Comparison of ENCODE assay signal across 8 cellular contexts in the genomic region with DNA sequence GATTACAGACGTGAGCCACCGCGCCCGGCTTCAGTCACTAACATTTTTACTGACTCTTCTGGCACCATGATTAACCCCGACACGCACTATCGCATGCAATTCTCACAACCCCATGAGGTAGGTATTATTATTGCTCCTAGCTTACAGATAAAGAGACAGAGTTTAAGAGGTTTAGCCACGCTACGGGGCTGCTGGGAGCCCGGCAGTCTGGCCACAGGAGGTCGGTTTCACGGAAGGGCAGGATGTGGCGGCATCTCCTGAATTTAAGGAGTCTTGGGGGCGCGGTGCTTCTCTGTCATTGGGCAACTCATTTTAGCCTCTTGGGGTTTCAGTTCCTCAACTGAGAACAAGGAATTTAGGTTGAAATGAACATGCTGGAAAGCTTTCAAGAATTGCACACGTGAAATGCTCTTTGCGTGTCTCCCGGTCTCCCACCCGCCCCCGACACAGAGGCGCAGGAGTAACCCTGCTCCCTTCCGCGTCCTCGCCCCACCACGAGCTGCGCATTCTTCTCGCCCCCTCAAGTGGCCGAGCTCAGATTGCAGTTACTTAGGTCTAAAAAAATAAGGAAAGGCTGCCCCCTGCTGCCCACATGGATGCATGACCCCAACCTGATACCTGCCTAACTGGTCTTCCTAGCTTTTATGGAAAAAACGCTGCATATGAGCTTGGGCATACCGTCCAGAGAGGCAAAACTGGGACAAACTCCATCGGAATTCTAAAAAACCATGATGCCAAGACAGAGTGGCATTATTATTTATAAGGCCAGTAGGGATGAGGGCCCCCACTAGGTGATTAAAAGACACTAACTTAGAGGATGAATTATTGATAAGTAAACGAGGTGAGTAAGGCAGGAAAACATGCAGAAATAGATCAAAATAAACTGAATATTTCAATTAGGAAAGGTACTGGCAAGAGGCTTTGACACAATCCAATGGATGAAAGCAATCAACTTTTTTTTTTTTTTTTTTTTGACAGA. TPM values are rescaled to one million over a fixed set of nuclear protein-coding genes. Genes with fewer than 3 reads are reported as not detected.
DNase-seq lines count a peak whose midpoint lies in the region; ATAC-seq and TF ChIP-seq lines count a peak whose summit lies in the region.

No MANE protein-coding gene starts in this region.

- TF ChIP-seq CTCF in CD8-positive, alpha-beta T cell (IDR thresholded peaks at IDR 0.05): peak; percentile 65
- TF ChIP-seq CTCF in coronary artery (IDR thresholded peaks at IDR 0.05): peak; percentile 87

- H3K27ac Mint-ChIP-seq in CD8-positive, alpha-beta T cell: peak overlapping the region; percentile 99
- H3K27ac Mint-ChIP-seq in activated CD4-positive, alpha-beta T cell treated with anti-CD3 and anti-CD28 coated beads for 36 hours: peak overlapping the region; percentile 90

- H3K4me1 Mint-ChIP-seq in CD8-positive, alpha-beta T cell (ENCODE audit: low read depth): peaks cover 12% of the 10 kb centered on the region
- H3K4me1 Mint-ChIP-seq in activated CD4-positive, alpha-beta T cell treated with anti-CD3 and anti-CD28 coated beads for 36 hours: peaks cover 6% of the 10 kb centered on the region

- peaks cover 5% of the 10 kb centered on the region for H3K36me3 ChIP-seq in CD8-positive, alpha-beta T cell (ENCODE audit: insufficient read depth, low read length)

- peak; percentile 57 to 84 (median 77) for DNase-seq in CD8-positive, alpha-beta T cell
- DNase-seq in NCI-H510A (lab: John Stamatoyannopoulos, UW) (peak; percentile 10), coronary artery (ENCODE audit: low spot score) (peak; percentile 88), left lobe of liver (ENCODE audit: low spot score) (peak; percentile 83)
- DNase-seq in activated CD4-positive, alpha-beta T cell treated with anti-CD3 and anti-CD28 coated beads for 36 hours: peak; percentile 87
- peak; percentile 67 to 76 for DNase-seq in stimulated activated CD4-positive, alpha-beta T cell treated with anti-CD3 and anti-CD28 coated beads, Interleukin-4, amount 100 ng/mL, for 4 hours

- peaks cover 8% of the 10 kb centered on the region for H3K4me1 ChIP-seq in CD8-positive, alpha-beta T cell (ENCODE audit: insufficient read depth, low read length)

- peak overlapping the region; percentile 37 for H3K4me3 ChIP-seq in CD8-positive, alpha-beta T cell (ENCODE audit: low read depth, low read length)
- peak overlapping the region; percentile 59 for H3K4me3 ChIP-seq in coronary artery

- H3K27ac ChIP-seq in CD8-positive, alpha-beta T cell (ENCODE audit: low read depth, low read length): peak overlapping the region; percentile 44
- no peak overlapping the region for H3K27ac ChIP-seq in coronary artery

- H3K36me3 Mint-ChIP-seq in CD8-positive, alpha-beta T cell: peaks cover 13% of the 10 kb centered on the region
- H3K36me3 Mint-ChIP-seq in activated CD4-positive, alpha-beta T cell treated with anti-CD3 and anti-CD28 coated beads for 36 hours (ENCODE audit: low read depth): peaks cover 15% of the 10 kb centered on the region

- peak; percentile 34 for ATAC-seq in CD8-positive, alpha-beta T cell
- ATAC-seq in GM19438 (IDR thresholded peaks at IDR 0.05; ENCODE audit: low read depth, unreplicated experiment): peak; percentile 88
- peak; percentile 74 for ATAC-seq in HG03469 (IDR thresholded peaks at IDR 0.05; ENCODE audit: unreplicated experiment)
- peak; percentile 50 for ATAC-seq in activated CD4-positive, alpha-beta T cell treated with anti-CD3 and anti-CD28 coated beads for 36 hours
- peak; percentile 99 for ATAC-seq in left lobe of liver

- intact Hi-C loops in CD8-positive, alpha-beta T cell (cut with DNase I, micrococcal nuclease): loop anchor here (1.0 kb wide), 4 partner anchors 28 to 151 kb away; no protein-coding TSS in a partner anchor
- intact Hi-C loops in activated CD4-positive, alpha-beta T cell treated with anti-CD3 and anti-CD28 coated beads for 36 hours (cut with DNase I, micrococcal nuclease): loop anchor here (1.0 to 5.0 kb wide), 7 partner anchors 71 to 249 kb away; no protein-coding TSS in a partner anchor

- no peaks in the 10 kb centered on the region for H3K27me3 Mint-ChIP-seq in CD8-positive, alpha-beta T cell (ENCODE audit: low read depth)
- H3K27me3 Mint-ChIP-seq in activated CD4-positive, alpha-beta T cell treated with anti-CD3 and anti-CD28 coated beads for 36 hours: no peaks in the 10 kb centered on the region

- CTCF ChIA-PET in CD8-positive, alpha-beta T cell (lab: Charles Lee): interaction anchor here (0.7 to 19.9 kb wide), 30 partner anchors 9 to 218 kb away, joined by 3 to 490 read pairs (median 4); partner anchors contain the start of gene PRSS2
- CTCF ChIA-PET in activated CD4-positive, alpha-beta T cell treated with anti-CD3 and anti-CD28 coated beads for 36 hours (lab: Charles Lee): interaction anchor here (0.6 to 4.5 kb wide), 27 partner anchors 12 to 456 kb away, joined by 3 to 127 read pairs (median 5); partner anchors contain the start of gene PIP

- no peaks in the 10 kb centered on the region for H3K9me3 Mint-ChIP-seq in CD8-positive, alpha-beta T cell
- H3K9me3 Mint-ChIP-seq in activated CD4-positive, alpha-beta T cell treated with anti-CD3 and anti-CD28 coated beads for 36 hours (ENCODE audit: low read depth): no peaks in the 10 kb centered on the region

- no peaks in the 10 kb centered on the region for H3K9me3 ChIP-seq in CD8-positive, alpha-beta T cell (ENCODE audit: low read length)

- POLR2A ChIA-PET in CD8-positive, alpha-beta T cell (lab: Charles Lee): interaction anchor here (0.8 to 21.9 kb wide), 10 partner anchors 14 to 150 kb away, joined by 3 to 2372 read pairs (median 6); no protein-coding TSS in a partner anchor
- POLR2A ChIA-PET in activated CD4-positive, alpha-beta T cell treated with anti-CD3 and anti-CD28 coated beads for 36 hours (lab: Charles Lee): interaction anchor here (0.6 to 1.5 kb wide), 4 partner anchors 25 to 248 kb away, joined by 4 to 13 read pairs (median 8); no protein-coding TSS in a partner anchor

- H3K4me3 Mint-ChIP-seq in CD8-positive, alpha-beta T cell: peak overlapping the region; percentile 79
- peak overlapping the region; percentile 66 for H3K4me3 Mint-ChIP-seq in activated CD4-positive, alpha-beta T cell treated with anti-CD3 and anti-CD28 coated beads for 36 hours

- no peaks in the 10 kb centered on the region for H3K27me3 ChIP-seq in CD8-positive, alpha-beta T cell (ENCODE audit: insufficient read depth, low read length)

RNA-seq across cellular contexts. Expression of gene PRSS2, which starts 12.4 kb away (rescaled TPM):
- total RNA-seq in CD8-positive, alpha-beta T cell: not detected
- total RNA-seq in activated CD4-positive, alpha-beta T cell treated with anti-CD3 and anti-CD28 coated beads for 36 hours: not detected
- 53.2 TPM for total RNA-seq in left lobe of liver

RNA-seq across cellular contexts. Expression of gene PRSS1, which starts 33.9 kb away (rescaled TPM):
- not detected for total RNA-seq in CD8-positive, alpha-beta T cell
- not detected for total RNA-seq in activated CD4-positive, alpha-beta T cell treated with anti-CD3 and anti-CD28 coated beads for 36 hours
- total RNA-seq in left lobe of liver: 19.7 TPM

Comparison
In these comparisons a context has a peak if more than half of its experiments do, and no peak if none do; other contexts are left out.
1. ATAC-seq: peak in every context shown above with its lines; median percentile 99 in left lobe of liver; 88 in GM19438; 74 in HG03469; 50 in activated CD4-positive, alpha-beta T cell treated with anti-CD3 and anti-CD28 coated beads for 36 hours; 34 in CD8-positive, alpha-beta T cell.
2. DNase-seq: peak in every context shown above with its lines; median percentile 88 in coronary artery; 87 in activated CD4-positive, alpha-beta T cell treated with anti-CD3 and anti-CD28 coated beads for 36 hours; 83 in left lobe of liver; 77 in CD8-positive, alpha-beta T cell; 72 in stimulated activated CD4-positive, alpha-beta T cell treated with anti-CD3 and anti-CD28 coated beads, Interleukin-4, amount 100 ng/mL, for 4 hours; 10 in NCI-H510A.
3. RNA of gene PRSS2, which starts 12.4 kb away (total RNA-seq): 53.2 TPM in left lobe of liver (single experiment); not detected in activated CD4-positive, alpha-beta T cell treated with anti-CD3 and anti-CD28 coated beads for 36 hours and not detected in CD8-positive, alpha-beta T cell; every median in the first group is over 10 times any median in the second.
4. RNA of gene PRSS1, which starts 33.9 kb away (total RNA-seq): 19.7 TPM in left lobe of liver (single experiment); not detected in activated CD4-positive, alpha-beta T cell treated with anti-CD3 and anti-CD28 coated beads for 36 hours and not detected in CD8-positive, alpha-beta T cell; every median in the first group is over 10 times any median in the second.